Comparison of ENCODE assay signal across 9 cellular contexts in genomic region chr5:168614661-168615060, GRCh38.
"Had no signal": no experiment of that assay in that cellular context is flagged by ENCODE, and none has a peak within 500 bp of the region (broad histone marks: within the 10 kb centered on the region; RNA-seq: fewer than 3 reads in every experiment).

No MANE protein-coding gene starts in this region.

- H2AFZ ChIP-seq: GM23248 had no signal

- H3K4me3 ChIP-seq: GM23248, K562 had no signal

- H3K27ac Mint-ChIP-seq: H9, HFFc6 had no signal

- ATAC-seq: HCT116, K562 had no signal

- H3K27ac ChIP-seq: GM23248, HL-60 had no signal

- H3K9ac ChIP-seq: GM23248 had no signal

- DNase-seq: GM23248, GOT3, H9, HFFc6, IMR-90, KG1 had no signal

- H3K9me3 Mint-ChIP-seq: H9, HFFc6 had no signal

- H3K4me3 Mint-ChIP-seq: H9, HFFc6 had no signal
